1 cellular context compared by ENCODE assay signal in genomic region chr1:207025144-207025880, GRCh38.
TF ChIP-seq lines count a peak whose summit lies in the region.

No MANE protein-coding gene starts in this region.

TF ChIP-seq in HepG2, 621 proteins besides CTCF, POLR2A, EP300 and RAD21 (continued from another document and continues in another):
- TF ChIP-seq ZNF318 (CRISPR knock-in tag; IDR thresholded peaks at IDR 0.05) (no peak), ZFYVE20 (CRISPR knock-in tag; IDR thresholded peaks at IDR 0.05; ENCODE audit: borderline replicate concordance, low read depth) (no peak), ZNF800 (CRISPR knock-in tag; IDR thresholded peaks at IDR 0.05) (no peak), ZNF652 (CRISPR knock-in tag; IDR thresholded peaks at IDR 0.05; ENCODE audit: borderline replicate concordance, low read depth) (no peak; the same call in 1 of the 2 replicates), CENPT (CRISPR knock-in tag; IDR thresholded peaks at IDR 0.05; ENCODE audit: low read depth) (no peak), THAP11 (CRISPR knock-in tag; IDR thresholded peaks at IDR 0.05) (0 out of 2 replicates have a peak, but pooled peaks have one; percentile 38), AGO2 (optimal IDR thresholded peaks at IDR 0.05; ENCODE audit: low read depth, low read length) (no peak), JUN (CRISPR knock-in tag; IDR thresholded peaks at IDR 0.05) (no peak), ZNF383 (CRISPR knock-in tag; IDR thresholded peaks at IDR 0.05; ENCODE audit: borderline replicate concordance) (no peak), HNRNPK (IDR thresholded peaks at IDR 0.05; ENCODE audit: low read depth, low read length, poor library complexity, severe bottlenecking) (no peak), ATM (IDR thresholded peaks at IDR 0.05; ENCODE audit: borderline replicate concordance) (no peak), ZNF44 (CRISPR knock-in tag; IDR thresholded peaks at IDR 0.05) (no peak), ZNF431 (CRISPR knock-in tag; IDR thresholded peaks at IDR 0.05; ENCODE audit: borderline replicate concordance, low read depth) (no peak), GABPB1 (CRISPR knock-in tag; IDR thresholded peaks at IDR 0.05) (no peak), ZNF430 (CRISPR knock-in tag; IDR thresholded peaks at IDR 0.05) (no peak), NR1H2 (CRISPR knock-in tag; IDR thresholded peaks at IDR 0.05; ENCODE audit: borderline replicate concordance, low read depth) (no peak), REL (CRISPR knock-in tag; conservative IDR thresholded peaks at IDR 0.05) (no peak), NFE2 (CRISPR knock-in tag; IDR thresholded peaks at IDR 0.05) (no peak), ZNF574 (CRISPR knock-in tag; IDR thresholded peaks at IDR 0.05) (no peak), MBD4 (IDR thresholded peaks at IDR 0.05; ENCODE audit: borderline replicate concordance, low read length) (peak; percentile 44; the same call in 1 of the 2 replicates), CHD2 (IDR thresholded peaks at IDR 0.05; ENCODE audit: low read depth, low read length) (no peak), ZNF691 (CRISPR knock-in tag; IDR thresholded peaks at IDR 0.05; ENCODE audit: borderline replicate concordance, low read depth) (no peak), PHB2 (IDR thresholded peaks at IDR 0.05; ENCODE audit: partially characterized antibody) (no peak), ZNF598 (CRISPR knock-in tag; IDR thresholded peaks at IDR 0.05; ENCODE audit: borderline replicate concordance) (no peak), ZNF589 (CRISPR knock-in tag; conservative IDR thresholded peaks at IDR 0.05) (no peak), ZMYM3 (CRISPR knock-in tag; IDR thresholded peaks at IDR 0.05) (no peak), GATAD2A (CRISPR knock-in tag; IDR thresholded peaks at IDR 0.05) (peak; percentile 76), ERF (CRISPR knock-in tag; IDR thresholded peaks at IDR 0.05) (peak; percentile 42; the same call in 1 of the 2 replicates), E2F5 (CRISPR knock-in tag; conservative IDR thresholded peaks at IDR 0.05) (no peak), NFRKB (IDR thresholded peaks at IDR 0.05) (no peak), ZNF20 (CRISPR knock-in tag; IDR thresholded peaks at IDR 0.05) (no peak), ARID4A (CRISPR knock-in tag; IDR thresholded peaks at IDR 0.05; ENCODE audit: borderline replicate concordance) (no peak), ZKSCAN1 (IDR thresholded peaks at IDR 0.05; ENCODE audit: low read length) (no peak), ZSCAN12 (CRISPR knock-in tag; IDR thresholded peaks at IDR 0.05) (no peak), SRSF4 (IDR thresholded peaks at IDR 0.05; ENCODE audit: low read depth, low read length, poor library complexity, severe bottlenecking) (no peak), NFIC (IDR thresholded peaks at IDR 0.05; ENCODE audit: low read length) (peak; percentile 83), POLR2AphosphoS2 (IDR thresholded peaks at IDR 0.05; ENCODE audit: low read depth, low read length) (no peak), SKI (IDR thresholded peaks at IDR 0.05; ENCODE audit: partially characterized antibody) (peak; percentile 67), NCOR1 (IDR thresholded peaks at IDR 0.05; ENCODE audit: borderline replicate concordance, low read length) (peak; percentile 74; the same call in 1 of the 2 replicates), NFE2L2 (IDR thresholded peaks at IDR 0.05; ENCODE audit: low read length) (no peak), NFATC3 (CRISPR knock-in tag; IDR thresholded peaks at IDR 0.05) (no peak), HIVEP1 (CRISPR knock-in tag; IDR thresholded peaks at IDR 0.05) (no peak), NCOA2 (CRISPR knock-in tag; IDR thresholded peaks at IDR 0.05) (peak; percentile 79), MTERF4 (CRISPR knock-in tag; IDR thresholded peaks at IDR 0.05) (no peak)
